In the genomic region with DNA sequence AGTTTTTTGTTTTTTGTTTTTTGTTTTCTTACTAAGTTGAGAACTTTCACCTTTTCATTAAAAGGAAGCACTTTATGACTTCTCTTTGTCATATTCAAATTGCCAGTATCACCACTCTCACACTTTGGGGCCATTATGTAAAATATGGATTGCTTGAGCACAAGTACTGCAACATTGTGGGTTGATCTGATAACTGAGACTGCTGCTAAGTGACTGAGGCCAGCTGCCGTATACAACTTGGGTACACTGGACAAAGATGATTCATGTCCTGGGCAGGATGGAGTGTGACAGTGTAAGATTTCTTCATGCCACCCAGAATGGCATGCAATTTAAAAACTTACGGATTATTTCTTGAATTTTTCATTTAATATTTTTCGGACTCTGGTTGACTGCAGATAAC, we compare ENCODE assay signal across 15 cellular contexts. TPM values are rescaled to one million over a fixed set of nuclear protein-coding genes. Genes with fewer than 3 reads are reported as not detected.
A peak's percentile ranks its signal among the peaks of the same experiment; 100 is the strongest.
DNase-seq lines count a peak whose midpoint lies in the region; ATAC-seq lines count a peak whose summit lies in the region.
"Had no signal": no experiment of that assay in that cellular context is flagged by ENCODE, and none has a peak within 500 bp of the region (broad histone marks: within the 10 kb centered on the region; RNA-seq: fewer than 3 reads in every experiment).

No MANE protein-coding gene starts in this region.

- peaks cover 25% of the 10 kb centered on the region for H3K4me1 Mint-ChIP-seq in activated CD4-positive, alpha-beta T cell treated with anti-CD3 and anti-CD28 coated beads for 36 hours
- H3K4me1 Mint-ChIP-seq in activated CD4-positive, alpha-beta T cell treated with anti-CD3 and anti-CD28 coated beads, Interleukin-2, amount 10 ng/mL, durations not matched to agents 7 days and 5 days, result peaks cover 14% of the 10 kb centered on the region
- H3K4me1 Mint-ChIP-seq in activated T-helper 2 cell treated with anti-CD3 and anti-CD28 coated beads, Interferon-gamma antibody, Interleukin-2, Interleukin-4, amounts not matched to agents 10 μg/mL and 5 μg/mL and 100 μg/mL, durations not matched to agents 14 hours and 24 hours and 36 hours (ENCODE audit: low read depth), result peaks cover 26% of the 10 kb centered on the region
- peaks cover 23% of the 10 kb centered on the region for H3K4me1 Mint-ChIP-seq in stimulated activated effector memory CD8-positive, alpha-beta T cell treated with anti-CD3 and anti-CD28 coated beads, Interleukin-12 subunit alpha, Interleukin-12 subunit beta, amount 100 ng/mL, for 72 hours

- peaks cover 73% of the 10 kb centered on the region for H3K36me3 Mint-ChIP-seq in activated CD4-positive, alpha-beta T cell treated with anti-CD3 and anti-CD28 coated beads for 36 hours (ENCODE audit: low read depth)
- peaks cover 67% of the 10 kb centered on the region for H3K36me3 Mint-ChIP-seq in activated CD4-positive, alpha-beta T cell treated with anti-CD3 and anti-CD28 coated beads, Interleukin-2, amount 10 ng/mL, durations not matched to agents 7 days and 5 days (ENCODE audit: low read depth)
- H3K36me3 Mint-ChIP-seq in activated T-helper 2 cell treated with anti-CD3 and anti-CD28 coated beads, Interferon-gamma antibody, Interleukin-2, Interleukin-4, amounts not matched to agents 10 μg/mL and 5 μg/mL and 100 μg/mL, durations not matched to agents 14 hours and 24 hours and 36 hours (ENCODE audit: low read depth), result peaks cover 86% of the 10 kb centered on the region
- peaks cover 100% of the 10 kb centered on the region for H3K36me3 Mint-ChIP-seq in stimulated activated effector memory CD8-positive, alpha-beta T cell treated with anti-CD3 and anti-CD28 coated beads, Interleukin-12 subunit alpha, Interleukin-12 subunit beta, amount 100 ng/mL, for 72 hours

- DNase-seq in activated CD4-positive, alpha-beta T cell treated with anti-CD3 and anti-CD28 coated beads for 36 hours, result peak; percentile 16
- no peak for DNase-seq in activated CD4-positive, alpha-beta T cell treated with anti-CD3 and anti-CD28 coated beads, Interleukin-2, amount 10 ng/mL, durations not matched to agents 7 days and 5 days
- DNase-seq in stimulated activated CD4-positive, alpha-beta T cell treated with anti-CD3 and anti-CD28 coated beads, Interleukin-1b, Interleukin-23, amount 100 ng/mL, for 48 hours, result peak; percentile 12
- DNase-seq in stimulated activated CD4-positive, alpha-beta T cell treated with anti-CD3 and anti-CD28 coated beads, Interleukin-4, amount 100 ng/mL, for 4 hours, result no peak
- no peak for DNase-seq in activated T-helper 2 cell treated with anti-CD3 and anti-CD28 coated beads, Interferon-gamma antibody, Interleukin-2, Interleukin-4, amounts not matched to agents 10 μg/mL and 5 μg/mL and 100 μg/mL, durations not matched to agents 14 hours and 24 hours and 36 hours (ENCODE audit: low spot score)
- no peak for DNase-seq in stimulated activated effector memory CD8-positive, alpha-beta T cell treated with anti-CD3 and anti-CD28 coated beads, Interleukin-12 subunit alpha, Interleukin-12 subunit beta, amount 100 ng/mL, for 72 hours (ENCODE audit: low spot score in 2 of 2)
- DNase-seq in NCI-H2081 treated with DMSO at 0.1 percent for 48 hours (lab: John Stamatoyannopoulos, UW), result no peak
- DNase-seq: COR-L47, NCI-H1092, NCI-H1694, NCI-H345, NCI-H526 treated with DMSO at 0.1 percent for 48 hours, RPMI8226 had no signal

- H3K27ac Mint-ChIP-seq in activated CD4-positive, alpha-beta T cell treated with anti-CD3 and anti-CD28 coated beads for 36 hours, result no peak overlapping the region
- H3K27ac Mint-ChIP-seq in activated CD4-positive, alpha-beta T cell treated with anti-CD3 and anti-CD28 coated beads, Interleukin-2, amount 10 ng/mL, durations not matched to agents 7 days and 5 days, result no peak overlapping the region
- H3K27ac Mint-ChIP-seq in activated T-helper 2 cell treated with anti-CD3 and anti-CD28 coated beads, Interferon-gamma antibody, Interleukin-2, Interleukin-4, amounts not matched to agents 10 μg/mL and 5 μg/mL and 100 μg/mL, durations not matched to agents 14 hours and 24 hours and 36 hours, result peak overlapping the region; percentile 33
- H3K27ac Mint-ChIP-seq in stimulated activated effector memory CD8-positive, alpha-beta T cell treated with anti-CD3 and anti-CD28 coated beads, Interleukin-12 subunit alpha, Interleukin-12 subunit beta, amount 100 ng/mL, for 72 hours, result peak overlapping the region; percentile 34

- no peaks in the 10 kb centered on the region for H3K9me3 Mint-ChIP-seq in activated CD4-positive, alpha-beta T cell treated with anti-CD3 and anti-CD28 coated beads for 36 hours (ENCODE audit: low read depth)
- no peaks in the 10 kb centered on the region for H3K9me3 Mint-ChIP-seq in activated CD4-positive, alpha-beta T cell treated with anti-CD3 and anti-CD28 coated beads, Interleukin-2, amount 10 ng/mL, durations not matched to agents 7 days and 5 days
- H3K9me3 Mint-ChIP-seq in activated T-helper 2 cell treated with anti-CD3 and anti-CD28 coated beads, Interferon-gamma antibody, Interleukin-2, Interleukin-4, amounts not matched to agents 10 μg/mL and 5 μg/mL and 100 μg/mL, durations not matched to agents 14 hours and 24 hours and 36 hours, result no peaks in the 10 kb centered on the region
- H3K9me3 Mint-ChIP-seq in stimulated activated effector memory CD8-positive, alpha-beta T cell treated with anti-CD3 and anti-CD28 coated beads, Interleukin-12 subunit alpha, Interleukin-12 subunit beta, amount 100 ng/mL, for 72 hours, result no peaks in the 10 kb centered on the region
- H3K9me3 Mint-ChIP-seq: CD14-positive monocyte had no signal

- CTCF ChIA-PET in activated CD4-positive, alpha-beta T cell treated with anti-CD3 and anti-CD28 coated beads for 36 hours (lab: Charles Lee), result no interaction called here
- CTCF ChIA-PET in activated CD4-positive, alpha-beta T cell treated with anti-CD3 and anti-CD28 coated beads, Interleukin-2, amount 10 ng/mL, durations not matched to agents 7 days and 5 days (lab: Charles Lee), result no interaction called here

- intact Hi-C loops in activated CD4-positive, alpha-beta T cell treated with anti-CD3 and anti-CD28 coated beads for 36 hours (cut with DNase I, micrococcal nuclease), result no loop called here
- intact Hi-C loops in activated T-helper 2 cell treated with anti-CD3 and anti-CD28 coated beads, Interferon-gamma antibody, Interleukin-2, Interleukin-4, amounts not matched to agents 10 μg/mL and 5 μg/mL and 100 μg/mL, durations not matched to agents 14 hours and 24 hours and 36 hours (cut with micrococcal nuclease), result loop anchor here (1.0 kb wide), 1 partner anchor 21 kb away; no protein-coding TSS in a partner anchor

- POLR2A ChIA-PET in activated CD4-positive, alpha-beta T cell treated with anti-CD3 and anti-CD28 coated beads for 36 hours (lab: Charles Lee), result no interaction called here
- POLR2A ChIA-PET in activated CD4-positive, alpha-beta T cell treated with anti-CD3 and anti-CD28 coated beads, Interleukin-2, amount 10 ng/mL, durations not matched to agents 7 days and 5 days (lab: Charles Lee), result interaction anchor here (0.6 kb wide), 1 partner anchor 212 kb away, joined by 3 read pairs; no protein-coding TSS in a partner anchor

- peak; percentile 78 for ATAC-seq in activated CD4-positive, alpha-beta T cell treated with anti-CD3 and anti-CD28 coated beads for 36 hours
- peak; percentile 95 for ATAC-seq in stimulated activated effector memory CD8-positive, alpha-beta T cell treated with anti-CD3 and anti-CD28 coated beads, Interleukin-12 subunit alpha, Interleukin-12 subunit beta, amount 100 ng/mL, for 72 hours
- ATAC-seq in GM19035 (IDR thresholded peaks at IDR 0.05; ENCODE audit: unreplicated experiment), result no peak

- H3K4me3 Mint-ChIP-seq in activated CD4-positive, alpha-beta T cell treated with anti-CD3 and anti-CD28 coated beads for 36 hours, result no peak overlapping the region
- H3K4me3 Mint-ChIP-seq in activated CD4-positive, alpha-beta T cell treated with anti-CD3 and anti-CD28 coated beads, Interleukin-2, amount 10 ng/mL, durations not matched to agents 7 days and 5 days, result no peak overlapping the region
- no peak overlapping the region for H3K4me3 Mint-ChIP-seq in activated T-helper 2 cell treated with anti-CD3 and anti-CD28 coated beads, Interferon-gamma antibody, Interleukin-2, Interleukin-4, amounts not matched to agents 10 μg/mL and 5 μg/mL and 100 μg/mL, durations not matched to agents 14 hours and 24 hours and 36 hours (ENCODE audit: low read depth)
- no peak overlapping the region for H3K4me3 Mint-ChIP-seq in stimulated activated effector memory CD8-positive, alpha-beta T cell treated with anti-CD3 and anti-CD28 coated beads, Interleukin-12 subunit alpha, Interleukin-12 subunit beta, amount 100 ng/mL, for 72 hours
- H3K4me3 Mint-ChIP-seq: CD14-positive monocyte had no signal

- H3K27me3 Mint-ChIP-seq in activated CD4-positive, alpha-beta T cell treated with anti-CD3 and anti-CD28 coated beads for 36 hours, result no peaks in the 10 kb centered on the region
- no peaks in the 10 kb centered on the region for H3K27me3 Mint-ChIP-seq in activated CD4-positive, alpha-beta T cell treated with anti-CD3 and anti-CD28 coated beads, Interleukin-2, amount 10 ng/mL, durations not matched to agents 7 days and 5 days
- H3K27me3 Mint-ChIP-seq in activated T-helper 2 cell treated with anti-CD3 and anti-CD28 coated beads, Interferon-gamma antibody, Interleukin-2, Interleukin-4, amounts not matched to agents 10 μg/mL and 5 μg/mL and 100 μg/mL, durations not matched to agents 14 hours and 24 hours and 36 hours (ENCODE audit: low read depth), result no peaks in the 10 kb centered on the region

RNA-seq across cellular contexts. Expression of a gene that starts 7.8 kb away (rescaled TPM):
- total RNA-seq in activated CD4-positive, alpha-beta T cell treated with anti-CD3 and anti-CD28 coated beads for 36 hours, result 10 to 100 TPM; 21.1 to 22.0 TPM
- total RNA-seq in activated CD4-positive, alpha-beta T cell treated with anti-CD3 and anti-CD28 coated beads, Interleukin-2, amount 10 ng/mL, durations not matched to agents 7 days and 5 days, result 10 to 100 TPM; 25.4 to 25.5 TPM
- total RNA-seq in activated T-helper 2 cell treated with anti-CD3 and anti-CD28 coated beads, Interferon-gamma antibody, Interleukin-2, Interleukin-4, amounts not matched to agents 10 μg/mL and 5 μg/mL and 100 μg/mL, durations not matched to agents 14 hours and 24 hours and 36 hours, result 32.7 and 35.3 TPM in 2 replicates

RNA-seq across cellular contexts. Expression of a gene that starts 7.9 kb away (rescaled TPM):
- total RNA-seq in activated CD4-positive, alpha-beta T cell treated with anti-CD3 and anti-CD28 coated beads for 36 hours, result 10 to 100 TPM; 11.2 to 11.7 TPM
- total RNA-seq in activated CD4-positive, alpha-beta T cell treated with anti-CD3 and anti-CD28 coated beads, Interleukin-2, amount 10 ng/mL, durations not matched to agents 7 days and 5 days, result 10 to 100 TPM; 13.3 to 18.1 TPM
- total RNA-seq in activated T-helper 2 cell treated with anti-CD3 and anti-CD28 coated beads, Interferon-gamma antibody, Interleukin-2, Interleukin-4, amounts not matched to agents 10 μg/mL and 5 μg/mL and 100 μg/mL, durations not matched to agents 14 hours and 24 hours and 36 hours, result 12.8 and 14.2 TPM in 2 replicates

Comparison
In these comparisons a context has a peak if more than half of its experiments do, and no peak if none do; other contexts are left out.
1. DNase-seq: peak in activated CD4-positive, alpha-beta T cell treated with anti-CD3 and anti-CD28 coated beads for 36 hours (single experiment) and stimulated activated CD4-positive, alpha-beta T cell treated with anti-CD3 and anti-CD28 coated beads, Interleukin-1b, Interleukin-23, amount 100 ng/mL, for 48 hours (single experiment); none in activated CD4-positive, alpha-beta T cell treated with anti-CD3 and anti-CD28 coated beads, Interleukin-2, amount 10 ng/mL, durations not matched to agents 7 days and 5 days (single experiment), stimulated activated CD4-positive, alpha-beta T cell treated with anti-CD3 and anti-CD28 coated beads, Interleukin-4, amount 100 ng/mL, for 4 hours (0 of 2), activated T-helper 2 cell treated with anti-CD3 and anti-CD28 coated beads, Interferon-gamma antibody, Interleukin-2, Interleukin-4, amounts not matched to agents 10 μg/mL and 5 μg/mL and 100 μg/mL, durations not matched to agents 14 hours and 24 hours and 36 hours (single experiment), stimulated activated effector memory CD8-positive, alpha-beta T cell treated with anti-CD3 and anti-CD28 coated beads, Interleukin-12 subunit alpha, Interleukin-12 subunit beta, amount 100 ng/mL, for 72 hours (0 of 2) and NCI-H2081 treated with DMSO at 0.1 percent for 48 hours (single experiment).
2. H3K27ac Mint-ChIP-seq: peak in activated T-helper 2 cell treated with anti-CD3 and anti-CD28 coated beads, Interferon-gamma antibody, Interleukin-2, Interleukin-4, amounts not matched to agents 10 μg/mL and 5 μg/mL and 100 μg/mL, durations not matched to agents 14 hours and 24 hours and 36 hours (single experiment) and stimulated activated effector memory CD8-positive, alpha-beta T cell treated with anti-CD3 and anti-CD28 coated beads, Interleukin-12 subunit alpha, Interleukin-12 subunit beta, amount 100 ng/mL, for 72 hours (single experiment); none in activated CD4-positive, alpha-beta T cell treated with anti-CD3 and anti-CD28 coated beads for 36 hours (single experiment) and activated CD4-positive, alpha-beta T cell treated with anti-CD3 and anti-CD28 coated beads, Interleukin-2, amount 10 ng/mL, durations not matched to agents 7 days and 5 days (single experiment).